In genomic region chr12:113232232-113232615, GRCh38 we compare ENCODE assay signal across 14 cellular contexts. TPM values are rescaled to one million over a fixed set of nuclear protein-coding genes. Genes with fewer than 3 reads are reported as not detected.
DNase-seq lines count a peak whose midpoint lies in the region; ATAC-seq and TF ChIP-seq lines count a peak whose summit lies in the region.
"Had no signal": no experiment of that assay in that cellular context is flagged by ENCODE, and none has a peak within 500 bp of the region (broad histone marks: within the 10 kb centered on the region; RNA-seq: fewer than 3 reads in every experiment).

No MANE protein-coding gene starts in this region.

- H3K4me1 ChIP-seq in OCI-LY1 (ENCODE audit: insufficient read depth, low read length, severe bottlenecking), result peaks cover 73% of the 10 kb centered on the region
- peaks cover 51% of the 10 kb centered on the region for H3K4me1 ChIP-seq in parathyroid adenoma
- no peaks in the 10 kb centered on the region for H3K4me1 ChIP-seq in prostate gland (replicated peaks)
- H3K4me1 ChIP-seq: uterus had no signal

- 95% methylated on average over 10 of the region's 10 CpGs for WGBS in prostate gland

- DNase-seq in CD14-positive monocyte (ENCODE audit: low spot score) (no peak), dorsolateral prefrontal cortex (peak in 4 of 10 donors; percentile 20 to 61 (median 34)), prostate gland (ENCODE audit: low spot score) (no peak), globus pallidus (ENCODE audit: low spot score) (no peak)
- DNase-seq in stimulated activated CD4-positive, alpha-beta T cell treated with anti-CD3 and anti-CD28 coated beads, Interleukin-1b, Interleukin-23, amount 100 ng/mL, for 48 hours, result no peak
- DNase-seq: activated gamma-delta T cell treated with Interleukin-2 at 50 U/mL for 16 hours; CD4-positive, alpha-beta T cell; NCI-H1930; OCI-M1; uterus had no signal

- no peaks in the 10 kb centered on the region for H3K9me2 ChIP-seq in OCI-LY1 (ENCODE audit: low read depth, low read length)

- 0 out of 2 replicates have a peak, but pooled peaks cover 6% of the 10 kb centered on the region for H3K79me2 ChIP-seq in OCI-LY1 (ENCODE audit: insufficient read depth, low read length)
- H3K79me2 ChIP-seq in parathyroid adenoma, result peaks cover 25% of the 10 kb centered on the region

- peaks cover 62 to 84% of the 10 kb centered on the region in 2 donors for H3K36me3 Mint-ChIP-seq in CD14-positive monocyte

- no peak for TF ChIP-seq POLR2A in prostate gland (IDR thresholded peaks at IDR 0.05)

- H3F3A ChIP-seq in OCI-LY1 (ENCODE audit: insufficient read depth, low read length), result 0 out of 2 replicates have a peak, but pooled peaks cover 4% of the 10 kb centered on the region

- H3K9me3 ChIP-seq in OCI-LY1 (ENCODE audit: low read length) (no peaks in the 10 kb centered on the region), parathyroid adenoma (ENCODE audit: control insufficient read depth, low read length) (no peaks in the 10 kb centered on the region), prostate gland (no peaks in the 10 kb centered on the region)
- H3K9me3 ChIP-seq: uterus had no signal

- H2AFZ ChIP-seq in OCI-LY1 (ENCODE audit: low read length) (no peak overlapping the region), parathyroid adenoma (no peak overlapping the region)

- TF ChIP-seq CTCF in CD14-positive monocyte (IDR thresholded peaks at IDR 0.05) (no peak), OCI-LY1 (IDR thresholded peaks at IDR 0.05; ENCODE audit: low read length) (no peak), dorsolateral prefrontal cortex (IDR thresholded peaks at IDR 0.05 in 54 of 56, conservative IDR thresholded peaks at IDR 0.05 in 2 of 56; ENCODE audit: low read depth in 1 of 56, partially characterized antibody in 56 of 56) (no peak), parathyroid adenoma (IDR thresholded peaks at IDR 0.05) (no peak), prostate gland (IDR thresholded peaks at IDR 0.05) (no peak)

- H3K4me3 ChIP-seq in OCI-LY1 (ENCODE audit: low read depth, low read length, poor library complexity, severe bottlenecking) (no peak overlapping the region), dorsolateral prefrontal cortex (peak overlapping the region in 2 of 59 donors; percentile 38 to 47), parathyroid adenoma (ENCODE audit: low read depth, low read length) (no peak overlapping the region), prostate gland (no peak overlapping the region)
- H3K4me3 ChIP-seq: uterus had no signal

- intact Hi-C loops in CD14-positive monocyte (cut with micrococcal nuclease), result loop anchor here (1.0 to 2.0 kb wide), 2 partner anchors 9 to 17 kb away; no protein-coding TSS in a partner anchor
- intact Hi-C loops in dorsolateral prefrontal cortex (cut with DNase I), result no loop called here
- intact Hi-C loops in prostate gland (cut with DNase I), result no loop called here

- no peaks in the 10 kb centered on the region for H3K27me3 Mint-ChIP-seq in CD14-positive monocyte (ENCODE audit: low read depth in 3 of 3)
- H3K27me3 Mint-ChIP-seq: CD4-positive, alpha-beta T cell had no signal

- peak overlapping the region; percentile 51 for H3K4me2 ChIP-seq in OCI-LY1 (ENCODE audit: low read length)
- no peak overlapping the region for H3K4me2 ChIP-seq in parathyroid adenoma (ENCODE audit: low read length)

- H3K4me1 Mint-ChIP-seq in CD14-positive monocyte, result peaks cover 95% of the 10 kb centered on the region

- no peak for ATAC-seq in GM21447 (IDR thresholded peaks at IDR 0.05; ENCODE audit: unreplicated experiment)

- H3K9ac ChIP-seq in OCI-LY1 (ENCODE audit: low read length) (peak overlapping the region; percentile 63), parathyroid adenoma (no peak overlapping the region)

- H3K27ac ChIP-seq in OCI-LY1 (ENCODE audit: low read depth, low read length, poor library complexity, severe bottlenecking) (peak overlapping the region; percentile 93), dorsolateral prefrontal cortex (peak overlapping the region; percentile 8 to 92 (median 83)), parathyroid adenoma (peak overlapping the region; percentile 82), prostate gland (peak overlapping the region in 1 of 2 donors; percentile 59)
- H3K27ac ChIP-seq: uterus had no signal

- no peak overlapping the region for H3K4me3 Mint-ChIP-seq in CD14-positive monocyte
- H3K4me3 Mint-ChIP-seq: neural crest cell had no signal

- H4K20me1 ChIP-seq in OCI-LY1 (ENCODE audit: insufficient read depth, low read length), result no peaks in the 10 kb centered on the region

- H3K36me3 ChIP-seq in OCI-LY1 (ENCODE audit: insufficient read depth, low read length), result peaks cover 97% of the 10 kb centered on the region
- H3K36me3 ChIP-seq in parathyroid adenoma (ENCODE audit: control insufficient read depth, insufficient read depth, low read length), result no peaks in the 10 kb centered on the region
- H3K36me3 ChIP-seq in prostate gland, result peaks cover 0 to 7% of the 10 kb centered on the region in 2 donors
- H3K36me3 ChIP-seq: uterus had no signal

- H3K27ac Mint-ChIP-seq in CD14-positive monocyte, result peak overlapping the region; percentile 98 to 100 (median 99)

- H3K9me3 Mint-ChIP-seq in CD14-positive monocyte, result no peaks in the 10 kb centered on the region
- H3K9me3 Mint-ChIP-seq: CD4-positive, alpha-beta T cell; neural crest cell had no signal

- H3K27me3 ChIP-seq in OCI-LY1 (ENCODE audit: insufficient read depth, low read length), result no peaks in the 10 kb centered on the region
- no peaks in the 10 kb centered on the region for H3K27me3 ChIP-seq in dorsolateral prefrontal cortex
- no peaks in the 10 kb centered on the region for H3K27me3 ChIP-seq in parathyroid adenoma (ENCODE audit: control insufficient read depth, insufficient read depth, low read length)
- H3K27me3 ChIP-seq in prostate gland (replicated peaks; ENCODE audit: insufficient read depth), result no peaks in the 10 kb centered on the region
- H3K27me3 ChIP-seq: uterus had no signal

RNA-seq across cellular contexts. Expression of gene TPCN1, which starts 11.0 kb away (rescaled TPM):
- polyA plus RNA-seq in CD14-positive monocyte, result 10 to 100 TPM; 20.4 to 34.9 TPM
- total RNA-seq in dorsolateral prefrontal cortex, result 100 to 1,000 TPM in 13 of 120 experiments, 10 to 100 TPM in 107; 45.9 to 150 (median 76.0) TPM
- 10 to 100 TPM; 52.6 to 65.3 TPM for total RNA-seq in prostate gland

RNA-seq across cellular contexts. Expression of gene RITA1, which starts 46.7 kb away (rescaled TPM):
- 10 to 100 TPM; 16.4 to 17.6 TPM for polyA plus RNA-seq in CD14-positive monocyte
- total RNA-seq in dorsolateral prefrontal cortex, result 10 to 100 TPM; 12.4 to 35.1 (median 24.5) TPM
- total RNA-seq in prostate gland, result 10 to 100 TPM; 29.0 to 39.7 TPM

RNA-seq across cellular contexts. Expression of gene DDX54, which starts 46.9 kb away (rescaled TPM):
- 10 to 100 TPM in 1 of 2 donors, 1 to 10 TPM in 1; 7.9 to 13.6 TPM for polyA plus RNA-seq in CD14-positive monocyte
- total RNA-seq in dorsolateral prefrontal cortex (10 to 100 TPM; 20.8 to 54.8 (median 35.0) TPM), prostate gland (100 to 1,000 TPM in 1 of 2 donors, 10 to 100 TPM in 1; 66.3 to 119 TPM)

Comparison
In these comparisons a context has a peak if more than half of its experiments do, and no peak if none do; other contexts are left out.
1. intact Hi-C loops: an anchor here in CD14-positive monocyte (1.0 to 2.0 kb wide); none called in dorsolateral prefrontal cortex and prostate gland.